In genomic region chr2:17636989-17637906, GRCh38 we compare ENCODE assay signal across 22 cellular contexts.
A peak's percentile ranks its signal among the peaks of the same experiment; 100 is the strongest.
DNase-seq lines count a peak whose midpoint lies in the region; ATAC-seq, FAIRE-seq and TF ChIP-seq lines count a peak whose summit lies in the region.
"Had no signal": no experiment of that assay in that cellular context is flagged by ENCODE, and none has a peak within 500 bp of the region (broad histone marks: within the 10 kb centered on the region; RNA-seq: fewer than 3 reads in every experiment).

No MANE protein-coding gene starts in this region.

- H3K4me2 ChIP-seq in GM12878 (ENCODE audit: control insufficient read depth, insufficient read depth) (no peak overlapping the region), neural cell (ENCODE audit: low read length) (no peak overlapping the region)

- 29% methylated on average over 12 of the region's 12 CpGs for WGBS in GM12878 (ENCODE audit: insufficient coverage, insufficient replicate concordance, low lambda C conversion rate, missing lambda C conversion rate)
- WGBS in pancreas, 2 donors = 68 to 73% methylated on average over 12 of the region's 12 CpGs

- peak; percentile 48 for ATAC-seq in GM18499 (IDR thresholded peaks at IDR 0.05; ENCODE audit: insufficient read depth, unreplicated experiment)
- peak; percentile 38; the same call in 2 of the 3 replicates for ATAC-seq in GM12878
- no peak for ATAC-seq in pancreas
- ATAC-seq: activated naive CD8-positive, alpha-beta T cell treated with anti-CD3 and anti-CD28 coated beads, Interleukin-2, amount 50 U/mL, for 24 hours had no signal

- POLR2A ChIA-PET in GM12878 (lab: Charles Lee) = no interaction called here

- H2AFZ ChIP-seq in GM12878 (ENCODE audit: control insufficient read depth, low read depth, low read length) (no peak overlapping the region), neural cell (ENCODE audit: low read depth, low read length) (no peak overlapping the region)

- intact Hi-C loops in GM12878 (cut with micrococcal nuclease; ENCODE audit: unreplicated experiment) (no loop called here), pancreas (cut with DNase I) (no loop called here)

- RAD21 ChIA-PET in GM12878 (lab: Charles Lee; ENCODE audit: unreplicated experiment) = no interaction called here

- FAIRE-seq in GM12878 (lab: Jason Lieb, UNC) (no peak), pancreas (lab: Jason Lieb, UNC) (no peak)
- FAIRE-seq: GM19239 had no signal

- H3K9ac ChIP-seq in GM12878 (ENCODE audit: control insufficient read depth, insufficient read depth, low read length) (no peak overlapping the region), neural cell (ENCODE audit: low read length) (no peak overlapping the region)

- H3K27ac ChIP-seq in GM12878 (ENCODE audit: control insufficient read depth, insufficient read depth) = no peak overlapping the region
- H3K27ac ChIP-seq in neural cell (ENCODE audit: low read length) = peak overlapping the region; percentile 67
- no peak overlapping the region for H3K27ac ChIP-seq in pancreas
- H3K27ac ChIP-seq: transverse colon had no signal

- in situ Hi-C loops in GM12878 (cut with MboI) = no loop called here

- TF ChIP-seq EP300 in GM12878 (IDR thresholded peaks at IDR 0.05; ENCODE audit: borderline replicate concordance in 1 of 2, control insufficient read depth in 1 of 2, low read depth in 2 of 2, low read length in 2 of 2) (no peak), neural cell (conservative IDR thresholded peaks at IDR 0.05; ENCODE audit: poor library complexity, severe bottlenecking) (no peak)

- DNase-seq in H7 (peak; percentile 50), GM12878 (ENCODE audit: low read depth, low spot score) (no peak), NCI-H1930 (lab: John Stamatoyannopoulos, UW) (no peak), pancreas (no peak)
- DNase-seq in stimulated activated CD4-positive, alpha-beta T cell treated with anti-CD3 and anti-CD28 coated beads, Interleukin-4, amount 100 ng/mL, for 24 hours = no peak
- DNase-seq in stimulated activated CD4-positive, alpha-beta T cell treated with anti-CD3 and anti-CD28 coated beads, Interleukin-15, amount 100 ng/mL, for 24 hours = no peak
- DNase-seq: activated CD4-positive, alpha-beta T cell treated with anti-CD3 and anti-CD28 coated beads for 4 hours; activated naive CD8-positive, alpha-beta T cell treated with anti-CD3 and anti-CD28 coated beads, Interleukin-2, amount 50 U/mL, for 24 hours; CD8-positive, alpha-beta memory T cell; EL; foreskin melanocyte; NCI-H1694; NCI-H226; nephron progenitor cell; RPMI8226; stimulated activated naive CD4-positive, alpha-beta T cell; SW 1271; transverse colon had no signal

- H3K36me3 ChIP-seq in H7 (replicated peaks; ENCODE audit: control insufficient read depth, insufficient read depth, low read length) (no peaks in the 10 kb centered on the region), GM12878 (ENCODE audit: control insufficient read depth in 2 of 2, insufficient read depth in 2 of 2, low read length in 1 of 2) (no peaks in the 10 kb centered on the region), neural cell (ENCODE audit: insufficient read depth, low read length) (no peaks in the 10 kb centered on the region), pancreas (no peaks in the 10 kb centered on the region)
- H3K36me3 ChIP-seq: HAP-1, transverse colon had no signal

- TF ChIP-seq POLR2A in GM12878 (IDR thresholded peaks at IDR 0.05; ENCODE audit: low read depth, low read length) = no peak

- H3K4me1 ChIP-seq in GM12878 (ENCODE audit: control insufficient read depth, insufficient read depth, low read length) (no peaks in the 10 kb centered on the region), pancreas (no peaks in the 10 kb centered on the region)
- H3K4me1 ChIP-seq: HAP-1, transverse colon had no signal

- no peaks in the 10 kb centered on the region for H3K9me2 ChIP-seq in neural cell (ENCODE audit: insufficient read depth, low read length)

- no peak for TF ChIP-seq RAD21 in GM12878 (IDR thresholded peaks at IDR 0.05; ENCODE audit: insufficient read depth, low read depth, low read length)
- no peak for TF ChIP-seq RAD21 in neural cell (conservative IDR thresholded peaks at IDR 0.05)

- H3K9me3 ChIP-seq in GM12878 (replicated peaks; ENCODE audit: control insufficient read depth, insufficient read depth, low read length) (no peaks in the 10 kb centered on the region), neural cell (ENCODE audit: low read length) (no peaks in the 10 kb centered on the region), pancreas (no peaks in the 10 kb centered on the region)
- H3K9me3 ChIP-seq: HAP-1, transverse colon had no signal

- TF ChIP-seq CTCF in GM12878 (IDR thresholded peaks at IDR 0.05 in 2 of 3, conservative IDR thresholded peaks at IDR 0.05 in 1 of 3; ENCODE audit: control insufficient read depth in 2 of 3, extremely low read depth in 1 of 3, insufficient read depth in 1 of 3, low read depth in 3 of 3, low read length in 3 of 3) (no peak), neural cell (IDR thresholded peaks at IDR 0.05; ENCODE audit: poor library complexity, severe bottlenecking) (no peak), pancreas (IDR thresholded peaks at IDR 0.05) (no peak)

- H4K20me1 ChIP-seq in GM12878 (ENCODE audit: control insufficient read depth, insufficient read depth) (no peaks in the 10 kb centered on the region), neural cell (ENCODE audit: insufficient read depth) (no peaks in the 10 kb centered on the region)

- no TSS peak for BruUV-seq in GM12878 (replicated peaks; lab: Mats Ljungman, UMichigan)

- CTCF ChIA-PET in GM12878 (lab: Yijun Ruan, JAX) = interaction anchor here (0.7 to 3.3 kb wide), 3 partner anchors 8 to 167 kb away, joined by 3 to 16 read pairs (median 3); no protein-coding TSS in a partner anchor

- SMC1A ChIA-PET in GM12878 (lab: Charles Lee; ENCODE audit: uncharacterized antibody, unreplicated experiment) = interaction anchor here (1.6 to 2.4 kb wide), 2 partner anchors 9 to 34 kb away, joined by 4 to 11 read pairs; no protein-coding TSS in a partner anchor

- no peaks in the 10 kb centered on the region for H3K79me2 ChIP-seq in GM12878 (ENCODE audit: control insufficient read depth, insufficient read depth, low read length)
- no peaks in the 10 kb centered on the region for H3K79me2 ChIP-seq in neural cell (replicated peaks; ENCODE audit: insufficient read depth, low read length)

- no peaks in the 10 kb centered on the region for H3K27me3 ChIP-seq in H7 (ENCODE audit: control insufficient read depth, insufficient read depth, low read length)
- H3K27me3 ChIP-seq in GM12878 (replicated peaks in 1 of 2; ENCODE audit: control insufficient read depth in 2 of 2, insufficient read depth in 2 of 2, low read length in 1 of 2) = no peaks in the 10 kb centered on the region
- no peaks in the 10 kb centered on the region for H3K27me3 ChIP-seq in neural cell (ENCODE audit: insufficient read depth, low read depth, low read length)
- H3K27me3 ChIP-seq in pancreas = no peaks in the 10 kb centered on the region
- H3K27me3 ChIP-seq: transverse colon had no signal

- H3F3A ChIP-seq in neural cell (ENCODE audit: insufficient read depth, low read length, poor library complexity, severe bottlenecking) = no peaks in the 10 kb centered on the region

- H3K4me3 ChIP-seq in H7 (ENCODE audit: insufficient read depth, low read depth, low read length) (no peak overlapping the region), GM12878 (no peak overlapping the region), neural cell (ENCODE audit: low read length) (no peak overlapping the region), pancreas (no peak overlapping the region)
- H3K4me3 ChIP-seq: HAP-1, transverse colon had no signal

TF ChIP-seq in GM12878, 131 proteins besides CTCF, POLR2A, EP300 and RAD21 (continues in another document):
- TF ChIP-seq RELB (IDR thresholded peaks at IDR 0.05; ENCODE audit: low read depth) = no peak
- TF ChIP-seq MTA3 (IDR thresholded peaks at IDR 0.05; ENCODE audit: borderline replicate concordance, low read length) = no peak
- no peak for TF ChIP-seq STAT1 (conservative IDR thresholded peaks at IDR 0.05)
- TF ChIP-seq FOXM1 (IDR thresholded peaks at IDR 0.05; ENCODE audit: low read depth, low read length) = no peak

TF ChIP-seq in neural cell, 6 proteins besides CTCF, POLR2A, EP300 and RAD21:
- TF ChIP-seq REST (IDR thresholded peaks at IDR 0.05; ENCODE audit: borderline replicate concordance) (peak; percentile 60), POLR2AphosphoS5 (IDR thresholded peaks at IDR 0.05) (peak; percentile 26), SMC3 (conservative IDR thresholded peaks at IDR 0.05; ENCODE audit: poor library complexity) (no peak)

Comparison
In these comparisons a context has a peak if more than half of its experiments do, and no peak if none do; other contexts are left out.
1. ATAC-seq: peak in GM18499 (single experiment) and GM12878 (single experiment); none in pancreas (0 of 4).